In genomic region chr10:133302230-133302629, GRCh38 we compare ENCODE assay signal across 33 cellular contexts. TPM values are rescaled to one million over a fixed set of nuclear protein-coding genes. Genes with fewer than 3 reads are reported as not detected.
"Had no signal": no experiment of that assay in that cellular context is flagged by ENCODE, and none has a peak within 500 bp of the region (broad histone marks: within the 10 kb centered on the region; RNA-seq: fewer than 3 reads in every experiment).

No MANE protein-coding gene starts in this region.

- H3K9me3 ChIP-seq: breast epithelium, gastrocnemius medialis, lower lobe of right lung, psoas muscle, tibial nerve had no signal

- ATAC-seq: activated T-cell treated with anti-CD3 and anti-CD28 coated beads, Interleukin-2, amount 50 U/mL, for 4 hours; activated T-helper 17 cell treated with anti-CD3 and anti-CD28 coated beads, Interleukin-2, amount 50 U/mL, for 72 hours; gastrocnemius medialis; naive thymus-derived CD8-positive, alpha-beta T cell; stimulated activated naive B cell treated with anti-CD40 and anti-IgM and Interleukin-4, amounts not matched to agents 10 μg/mL and 1 μg/mL and 100 μg/mL, for 72 hours had no signal

- H3K27me3 ChIP-seq: breast epithelium, dorsolateral prefrontal cortex, gastrocnemius medialis, tibial nerve had no signal

- FAIRE-seq: keratinocyte, urothelium cell line had no signal

- H3K27ac ChIP-seq: breast epithelium, coronary artery, dorsolateral prefrontal cortex, gastrocnemius medialis, lower lobe of right lung, parathyroid adenoma, psoas muscle, tibial nerve had no signal

- H2AFZ ChIP-seq: parathyroid adenoma had no signal

- H3K4me3 ChIP-seq: breast epithelium, coronary artery, dorsolateral prefrontal cortex, gastrocnemius medialis, lower lobe of right lung, psoas muscle, smooth muscle cell, tibial nerve had no signal

- H3K4me2 ChIP-seq: smooth muscle cell had no signal

- DNase-seq: activated CD4-positive, alpha-beta memory T cell treated with anti-CD3 and anti-CD28 coated beads, Interleukin-2, amount 10 ng/mL, durations not matched to agents 7 days and 5 days; activated CD4-positive, alpha-beta T cell treated with anti-CD3 and anti-CD28 coated beads for 1 hour; activated CD4-positive, alpha-beta T cell treated with anti-CD3 and anti-CD28 coated beads, Interleukin-2, amount 10 ng/mL, durations not matched to agents 7 days and 5 days; activated CD8-positive, alpha-beta memory T cell treated with anti-CD3 and anti-CD28 coated beads, Interleukin-2, amount 50 U/mL, for 48 hours; activated gamma-delta T cell treated with Interleukin-2 at 50 U/mL for 16 hours; activated naive CD4-positive, alpha-beta T cell treated with anti-CD3 and anti-CD28 coated beads, Interleukin-2, amount 50 U/mL, for 16 hours; activated T-cell treated with anti-CD3 and anti-CD28 coated beads, Interleukin-2, amount 50 U/mL, for 4 hours; dorsolateral prefrontal cortex; effector memory CD4-positive, alpha-beta T cell; erythroblast; gastrocnemius medialis; hippocampal formation; lower lobe of right lung; mesenchymal stem cell; occipital lobe; psoas muscle; stimulated activated CD4-positive, alpha-beta T cell treated with anti-CD3 and anti-CD28 coated beads, Interleukin-1b, Interleukin-23, amount 100 ng/mL, for 48 hours; stimulated activated CD4-positive, alpha-beta T cell treated with anti-CD3 and anti-CD28 coated beads, Interleukin-4, amount 100 ng/mL, for 4 hours; stimulated activated CD8-positive, alpha-beta memory T cell treated with anti-CD3 and anti-CD28 coated beads, Interleukin-4, amount 100 ng/mL, for 48 hours; stimulated activated naive B cell treated with anti-CD40 and anti-IgM and Interleukin-4, amounts not matched to agents 10 μg/mL and 1 μg/mL and 100 μg/mL, for 72 hours; SW 1271; T1000 had no signal

- H3K9ac ChIP-seq: parathyroid adenoma had no signal

RNA-seq across cellular contexts. Expression of gene CALY, which starts 34.5 kb away (rescaled TPM):
- total RNA-seq: activated CD4-positive, alpha-beta memory T cell treated with anti-CD3 and anti-CD28 coated beads, Interleukin-2, amount 10 ng/mL, durations not matched to agents 7 days and 5 days; activated CD4-positive, alpha-beta T cell treated with anti-CD3 and anti-CD28 coated beads, Interleukin-2, amount 10 ng/mL, durations not matched to agents 7 days and 5 days; activated T-cell treated with anti-CD3 and anti-CD28 coated beads, Interleukin-2, amount 50 U/mL, for 4 hours; activated T-helper 17 cell treated with anti-CD3 and anti-CD28 coated beads, Interleukin-2, amount 50 U/mL, for 72 hours; gastrocnemius medialis; lower lobe of right lung; psoas muscle had no signal
- polyA plus RNA-seq: keratinocyte had no signal

RNA-seq across cellular contexts. Expression of gene PRAP1, which starts 44.9 kb away (rescaled TPM):
- total RNA-seq: activated CD4-positive, alpha-beta memory T cell treated with anti-CD3 and anti-CD28 coated beads, Interleukin-2, amount 10 ng/mL, durations not matched to agents 7 days and 5 days; activated CD4-positive, alpha-beta T cell treated with anti-CD3 and anti-CD28 coated beads, Interleukin-2, amount 10 ng/mL, durations not matched to agents 7 days and 5 days; activated T-cell treated with anti-CD3 and anti-CD28 coated beads, Interleukin-2, amount 50 U/mL, for 4 hours; activated T-helper 17 cell treated with anti-CD3 and anti-CD28 coated beads, Interleukin-2, amount 50 U/mL, for 72 hours; breast epithelium; lower lobe of right lung; naive thymus-derived CD8-positive, alpha-beta T cell; neural crest cell; occipital lobe; psoas muscle; smooth muscle cell; temporal lobe had no signal
- polyA plus RNA-seq: keratinocyte had no signal
